In the genomic region with DNA sequence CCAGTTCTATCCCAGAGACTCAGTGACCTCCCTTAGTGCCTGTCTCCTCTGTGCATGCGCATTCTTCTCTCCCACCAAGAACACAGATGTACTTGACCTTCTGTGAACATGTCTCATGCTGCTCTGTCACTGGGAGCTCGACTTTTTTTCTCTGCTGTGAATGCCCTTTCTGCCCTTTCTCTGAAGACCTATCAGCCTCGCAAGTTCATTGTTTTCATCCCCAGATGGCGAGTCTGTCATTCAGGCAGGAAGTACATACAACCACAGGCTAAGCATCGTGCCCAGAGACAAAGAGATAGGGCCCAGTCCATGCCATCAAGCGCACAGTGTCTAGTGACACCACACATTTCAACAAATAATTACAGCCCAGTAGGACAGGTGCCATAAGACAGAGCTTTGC, we compare ENCODE assay signal across 20 cellular contexts. TPM values are rescaled to one million over a fixed set of nuclear protein-coding genes. Genes with fewer than 3 reads are reported as not detected.
A peak's percentile ranks its signal among the peaks of the same experiment; 100 is the strongest.
DNase-seq lines count a peak whose midpoint lies in the region; TF ChIP-seq lines count a peak whose summit lies in the region.
"Had no signal": no experiment of that assay in that cellular context is flagged by ENCODE, and none has a peak within 500 bp of the region (broad histone marks: within the 10 kb centered on the region; RNA-seq: fewer than 3 reads in every experiment).

No MANE protein-coding gene starts in this region.

- peak; percentile 12 for DNase-seq in NCI-H2107 treated with DMSO at 0.1 percent for 48 hours (lab: John Stamatoyannopoulos, UW; ENCODE audit: unreplicated experiment)
- DNase-seq in NCI-H2107 (lab: John Stamatoyannopoulos, UW), result no peak
- DNase-seq in CMK (ENCODE audit: low read depth), result peak; percentile 63
- DNase-seq in activated CD4-positive, alpha-beta memory T cell treated with anti-CD3 and anti-CD28 coated beads, Interleukin-2, amount 10 ng/mL, durations not matched to agents 7 days and 5 days, result no peak
- peak; percentile 9 for DNase-seq in mesenteric fat pad (ENCODE audit: low spot score)
- DNase-seq in NAMALWA (ENCODE audit: low spot score), result no peak
- DNase-seq in GM13976 (ENCODE audit: low spot score), result no peak
- no peak for DNase-seq in NOMO-1 treated with DMSO at 0.1 percent for 48 hours (lab: John Stamatoyannopoulos, UW; ENCODE audit: unreplicated experiment)
- DNase-seq: 8988T; activated CD8-positive, alpha-beta memory T cell treated with anti-CD3 and anti-CD28 coated beads, Interleukin-2, amount 10 ng/mL, durations not matched to agents 7 days and 5 days; C1 segment of cervical spinal cord; effector CD4-positive, alpha-beta T cell; GOT3; lower lobe of right lung; naive B cell; NCI-H2081 treated with DMSO at 0.1 percent for 48 hours; NCI-H526; small intestine; stimulated activated CD4-positive, alpha-beta T cell treated with anti-CD3 and anti-CD28 coated beads, Interleukin-4, amount 100 ng/mL, for 4 hours had no signal

- no peaks in the 10 kb centered on the region for H3K9me3 Mint-ChIP-seq in activated CD4-positive, alpha-beta memory T cell treated with anti-CD3 and anti-CD28 coated beads, Interleukin-2, amount 10 ng/mL, durations not matched to agents 7 days and 5 days
- H3K9me3 Mint-ChIP-seq: naive B cell had no signal

- H3K36me3 Mint-ChIP-seq in activated CD4-positive, alpha-beta memory T cell treated with anti-CD3 and anti-CD28 coated beads, Interleukin-2, amount 10 ng/mL, durations not matched to agents 7 days and 5 days (ENCODE audit: low read depth), result peaks cover 27% of the 10 kb centered on the region

- TF ChIP-seq CTCF in GM13976 (IDR thresholded peaks at IDR 0.05; ENCODE audit: borderline replicate concordance, control extremely low read depth, extremely low read depth, insufficient read depth, missing control alignments), result no peak

- peaks cover 17% of the 10 kb centered on the region for H3K4me1 Mint-ChIP-seq in activated CD4-positive, alpha-beta memory T cell treated with anti-CD3 and anti-CD28 coated beads, Interleukin-2, amount 10 ng/mL, durations not matched to agents 7 days and 5 days

- H3K27ac Mint-ChIP-seq in activated CD4-positive, alpha-beta memory T cell treated with anti-CD3 and anti-CD28 coated beads, Interleukin-2, amount 10 ng/mL, durations not matched to agents 7 days and 5 days, result peak overlapping the region; percentile 29
- H3K27ac Mint-ChIP-seq: activated CD8-positive, alpha-beta memory T cell treated with anti-CD3 and anti-CD28 coated beads, Interleukin-2, amount 10 ng/mL, durations not matched to agents 7 days and 5 days; progenitor cell of endocrine pancreas had no signal

- CTCF ChIA-PET in activated CD4-positive, alpha-beta memory T cell treated with anti-CD3 and anti-CD28 coated beads, Interleukin-2, amount 10 ng/mL, durations not matched to agents 7 days and 5 days (lab: Charles Lee), result interaction anchor here (0.9 kb wide), 1 partner anchor 8 kb away, joined by 4 read pairs; no protein-coding TSS in a partner anchor

- in situ Hi-C loops in GM13976 (cut with MboI; ENCODE audit: low sequenced_read_pairs, unreplicated experiment), result no loop called here

- POLR2A ChIA-PET in activated CD4-positive, alpha-beta memory T cell treated with anti-CD3 and anti-CD28 coated beads, Interleukin-2, amount 10 ng/mL, durations not matched to agents 7 days and 5 days (lab: Charles Lee), result interaction anchor here (1.3 kb wide), 1 partner anchor 53 kb away, joined by 3 read pairs; no protein-coding TSS in a partner anchor

- no peak overlapping the region for H3K4me3 Mint-ChIP-seq in activated CD4-positive, alpha-beta memory T cell treated with anti-CD3 and anti-CD28 coated beads, Interleukin-2, amount 10 ng/mL, durations not matched to agents 7 days and 5 days
- H3K4me3 Mint-ChIP-seq: activated CD8-positive, alpha-beta memory T cell treated with anti-CD3 and anti-CD28 coated beads, Interleukin-2, amount 10 ng/mL, durations not matched to agents 7 days and 5 days; naive B cell had no signal

- H3K27me3 Mint-ChIP-seq in activated CD4-positive, alpha-beta memory T cell treated with anti-CD3 and anti-CD28 coated beads, Interleukin-2, amount 10 ng/mL, durations not matched to agents 7 days and 5 days, result no peaks in the 10 kb centered on the region
- H3K27me3 Mint-ChIP-seq: activated CD8-positive, alpha-beta memory T cell treated with anti-CD3 and anti-CD28 coated beads, Interleukin-2, amount 10 ng/mL, durations not matched to agents 7 days and 5 days; naive B cell; progenitor cell of endocrine pancreas had no signal

RNA-seq across cellular contexts. Expression of gene KLC2, which starts 39.5 kb away (rescaled TPM):
- 10 to 100 TPM; 32.8 to 33.9 TPM for total RNA-seq in activated CD4-positive, alpha-beta memory T cell treated with anti-CD3 and anti-CD28 coated beads, Interleukin-2, amount 10 ng/mL, durations not matched to agents 7 days and 5 days
- 35.0 TPM for total RNA-seq in mesenteric fat pad

RNA-seq across cellular contexts. Expression of gene RAB1B, which starts 50.4 kb away (rescaled TPM):
- total RNA-seq in activated CD4-positive, alpha-beta memory T cell treated with anti-CD3 and anti-CD28 coated beads, Interleukin-2, amount 10 ng/mL, durations not matched to agents 7 days and 5 days, result 100 to 1,000 TPM; 146 to 150 TPM
- total RNA-seq in mesenteric fat pad, result 138 TPM

RNA-seq across cellular contexts. Expression of gene CNIH2, which starts 59.9 kb away (rescaled TPM):
- total RNA-seq in activated CD4-positive, alpha-beta memory T cell treated with anti-CD3 and anti-CD28 coated beads, Interleukin-2, amount 10 ng/mL, durations not matched to agents 7 days and 5 days, result 1 to 10 TPM; 1.9 to 2.1 TPM
- total RNA-seq in mesenteric fat pad, result 0.55 TPM

Comparison
In these comparisons a context has a peak if more than half of its experiments do, and no peak if none do; other contexts are left out.
1. DNase-seq: peak in NCI-H2107 treated with DMSO at 0.1 percent for 48 hours (single experiment), CMK (single experiment) and mesenteric fat pad (single experiment); none in NCI-H2107 (single experiment), activated CD4-positive, alpha-beta memory T cell treated with anti-CD3 and anti-CD28 coated beads, Interleukin-2, amount 10 ng/mL, durations not matched to agents 7 days and 5 days (single experiment), NAMALWA (single experiment), GM13976 (single experiment) and NOMO-1 treated with DMSO at 0.1 percent for 48 hours (single experiment).